21 cellular contexts compared by ENCODE assay signal in the genomic region with DNA sequence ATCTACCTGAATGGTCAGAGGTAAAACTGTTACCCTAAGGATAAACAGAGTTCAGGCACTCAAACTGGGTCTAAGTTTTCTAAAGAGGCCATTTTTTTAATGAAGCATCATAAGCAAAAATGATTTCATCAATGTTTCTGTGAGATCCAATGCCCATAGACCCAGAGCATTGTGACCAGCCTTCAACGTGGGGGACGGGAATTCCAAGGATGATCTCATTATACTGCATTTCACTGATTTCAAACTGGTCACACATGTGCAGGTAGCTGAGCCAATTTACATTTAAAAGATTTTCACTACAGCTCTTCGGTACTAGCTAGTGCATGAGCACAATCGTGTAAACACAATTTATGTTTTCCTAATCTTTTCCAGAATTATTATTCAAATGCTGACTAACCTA.
DNase-seq lines count a peak whose midpoint lies in the region; ATAC-seq lines count a peak whose summit lies in the region.
"Had no signal": no experiment of that assay in that cellular context is flagged by ENCODE, and none has a peak within 500 bp of the region (broad histone marks: within the 10 kb centered on the region; RNA-seq: fewer than 3 reads in every experiment).

No MANE protein-coding gene starts in this region.

- H3K27me3 Mint-ChIP-seq in activated CD4-positive, alpha-beta T cell treated with anti-CD3 and anti-CD28 coated beads for 36 hours = no peaks in the 10 kb centered on the region
- H3K27me3 Mint-ChIP-seq: CD4-positive, alpha-beta memory T cell; CD4-positive, CD25-positive, alpha-beta regulatory T cell; CD8-positive, alpha-beta memory T cell had no signal

- H3K4me3 Mint-ChIP-seq in activated CD4-positive, alpha-beta T cell treated with anti-CD3 and anti-CD28 coated beads for 36 hours = no peak overlapping the region
- H3K4me3 Mint-ChIP-seq: CD14-positive monocyte; CD4-positive, alpha-beta memory T cell; CD4-positive, CD25-positive, alpha-beta regulatory T cell; CD8-positive, alpha-beta memory T cell had no signal

- intact Hi-C loops in activated CD4-positive, alpha-beta T cell treated with anti-CD3 and anti-CD28 coated beads for 36 hours (cut with DNase I, micrococcal nuclease) = no loop called here

- CTCF ChIA-PET in activated CD4-positive, alpha-beta T cell treated with anti-CD3 and anti-CD28 coated beads for 36 hours (lab: Charles Lee) = no interaction called here

- DNase-seq in NCI-H82 (lab: John Stamatoyannopoulos, UW) (peak; percentile 34), NCI-H82 treated with DMSO at 0.1 percent for 48 hours (lab: John Stamatoyannopoulos, UW; ENCODE audit: unreplicated experiment) (no peak), cerebellar cortex (ENCODE audit: low spot score) (peak; percentile 73), kidney tubule cell (ENCODE audit: low spot score) (peak; percentile 15), occipital lobe (lab: John Stamatoyannopoulos, UW) (no peak)
- DNase-seq in activated CD4-positive, alpha-beta T cell treated with anti-CD3 and anti-CD28 coated beads for 36 hours = no peak
- DNase-seq: ACHN; BE2C; CD4-positive, alpha-beta memory T cell; CD4-positive, CD25-positive, alpha-beta regulatory T cell; CD8-positive, alpha-beta memory T cell; COR-L47; DMS 273 treated with DMSO at 0.1 percent for 48 hours; DMS153; DMS53; DMS79; DND-41; EL; GF-D8 had no signal

- H3K27ac Mint-ChIP-seq in activated CD4-positive, alpha-beta T cell treated with anti-CD3 and anti-CD28 coated beads for 36 hours = no peak overlapping the region
- H3K27ac Mint-ChIP-seq: CD14-positive monocyte; CD4-positive, alpha-beta memory T cell; CD4-positive, CD25-positive, alpha-beta regulatory T cell; CD8-positive, alpha-beta memory T cell had no signal

- H3K4me1 Mint-ChIP-seq in activated CD4-positive, alpha-beta T cell treated with anti-CD3 and anti-CD28 coated beads for 36 hours = no peaks in the 10 kb centered on the region
- H3K4me1 Mint-ChIP-seq: CD14-positive monocyte; CD4-positive, alpha-beta memory T cell; CD4-positive, CD25-positive, alpha-beta regulatory T cell; CD8-positive, alpha-beta memory T cell had no signal

- H3K36me3 Mint-ChIP-seq in activated CD4-positive, alpha-beta T cell treated with anti-CD3 and anti-CD28 coated beads for 36 hours (ENCODE audit: low read depth) = no peaks in the 10 kb centered on the region
- H3K36me3 Mint-ChIP-seq: CD14-positive monocyte; CD4-positive, alpha-beta memory T cell; CD4-positive, CD25-positive, alpha-beta regulatory T cell; CD8-positive, alpha-beta memory T cell had no signal

- H3K9me3 Mint-ChIP-seq in activated CD4-positive, alpha-beta T cell treated with anti-CD3 and anti-CD28 coated beads for 36 hours (ENCODE audit: low read depth) = no peaks in the 10 kb centered on the region

- ATAC-seq in activated CD4-positive, alpha-beta T cell treated with anti-CD3 and anti-CD28 coated beads for 36 hours = no peak
- ATAC-seq: A549 had no signal

- POLR2A ChIA-PET in activated CD4-positive, alpha-beta T cell treated with anti-CD3 and anti-CD28 coated beads for 36 hours (lab: Charles Lee) = no interaction called here

Comparison
In these comparisons a context has a peak if more than half of its experiments do, and no peak if none do; other contexts are left out.
1. DNase-seq: peak in NCI-H82 (single experiment), cerebellar cortex (single experiment) and kidney tubule cell (single experiment); none in NCI-H82 treated with DMSO at 0.1 percent for 48 hours (single experiment), occipital lobe (single experiment) and activated CD4-positive, alpha-beta T cell treated with anti-CD3 and anti-CD28 coated beads for 36 hours (single experiment).